ENCODE assay signal across 9 cellular contexts in genomic region chr15:89828324-89829145, GRCh38. TPM values are rescaled to one million over a fixed set of nuclear protein-coding genes. Genes with fewer than 3 reads are reported as not detected.
A peak's percentile ranks its signal among the peaks of the same experiment; 100 is the strongest.
DNase-seq lines count a peak whose midpoint lies in the region; ATAC-seq and TF ChIP-seq lines count a peak whose summit lies in the region.
"Had no signal": no experiment of that assay in that cellular context is flagged by ENCODE, and none has a peak within 500 bp of the region (broad histone marks: within the 10 kb centered on the region; RNA-seq: fewer than 3 reads in every experiment).

No MANE protein-coding gene starts in this region.

- TF ChIP-seq CTCF in adrenal gland (IDR thresholded peaks at IDR 0.05) (no peak), left ventricle myocardium inferior (IDR thresholded peaks at IDR 0.05; ENCODE audit: borderline replicate concordance) (no peak), psoas muscle (IDR thresholded peaks at IDR 0.05) (no peak)

- TF ChIP-seq POLR2A in adrenal gland (IDR thresholded peaks at IDR 0.05): no peak

- H3K9me3 ChIP-seq in adrenal gland (replicated peaks in 1 of 3) (no peaks in the 10 kb centered on the region), left ventricle myocardium inferior (replicated peaks) (no peaks in the 10 kb centered on the region), psoas muscle (no peaks in the 10 kb centered on the region)

- H3K4me1 ChIP-seq in adrenal gland (replicated peaks in 1 of 2) (peaks cover 0 to 15% of the 10 kb centered on the region in 2 donors), left ventricle myocardium inferior (peaks cover 18% of the 10 kb centered on the region), psoas muscle (peaks cover 12% of the 10 kb centered on the region)

- H3K4me3 ChIP-seq in adrenal gland (no peak overlapping the region), left ventricle myocardium inferior (peak overlapping the region; percentile 10), psoas muscle (no peak overlapping the region)

- ATAC-seq in psoas muscle: peak; percentile 57 to 79 (median 72)
- no peak for ATAC-seq in GM19455 (IDR thresholded peaks at IDR 0.05; ENCODE audit: unreplicated experiment)
- ATAC-seq in GM19463 (IDR thresholded peaks at IDR 0.05; ENCODE audit: unreplicated experiment): no peak

- 39 to 44% (median 43%) methylated on average over 12 to 16 of the region's 16 CpGs for WGBS in adrenal gland, 4 donors
- WGBS in psoas muscle, 3 donors: 22 to 30% (median 24%) methylated on average over 16 of the region's 16 CpGs

- DNase-seq in EL (peak; percentile 79), adrenal gland (peak in 6 of 7 donors; percentile 53 to 77 (median 64)), left ventricle myocardium inferior (peak; percentile 67), psoas muscle (peak; percentile 67 to 77), inferior parietal cortex (ENCODE audit: extremely low spot score) (no peak)
- DNase-seq in activated CD8-positive, alpha-beta memory T cell treated with anti-CD3 and anti-CD28 coated beads, Interleukin-2, amount 50 U/mL, for 4 hours: no peak

- intact Hi-C loops in adrenal gland (cut with DNase I): no loop called here
- intact Hi-C loops in left ventricle myocardium inferior (cut with micrococcal nuclease): no loop called here
- intact Hi-C loops in psoas muscle (cut with DNase I): loop anchor here in 1 of 2 donors (5.0 kb wide), 1 partner anchor 56 kb away; no protein-coding TSS in a partner anchor

- peaks cover 0 to 10% of the 10 kb centered on the region in 2 donors for H3K36me3 ChIP-seq in adrenal gland (replicated peaks in 1 of 2)
- peaks cover 10% of the 10 kb centered on the region for H3K36me3 ChIP-seq in left ventricle myocardium inferior
- peaks cover 0 to 23% of the 10 kb centered on the region in 2 donors for H3K36me3 ChIP-seq in psoas muscle (ENCODE audit: insufficient read depth in 1 of 2, low read depth in 1 of 2)

- H3K27me3 ChIP-seq in adrenal gland (no peaks in the 10 kb centered on the region), left ventricle myocardium inferior (ENCODE audit: low read depth) (no peaks in the 10 kb centered on the region), psoas muscle (ENCODE audit: insufficient read depth in 3 of 3, low read length in 2 of 3) (no peaks in the 10 kb centered on the region)

- H3K27ac ChIP-seq in adrenal gland (peak overlapping the region in 2 of 5 donors; percentile 54 to 76), left ventricle myocardium inferior (replicated peaks) (peak overlapping the region; percentile 61), psoas muscle (peak overlapping the region; percentile 41)

RNA-seq across cellular contexts. Expression of gene ANPEP, which starts 13.9 kb away (rescaled TPM):
- total RNA-seq in adrenal gland: 10 to 100 TPM in 5 of 8 donors, 1 to 10 TPM in 3; 5.2 to 26.7 (median 15.3) TPM
- 10 to 100 TPM in 2 of 3 donors, 1 to 10 TPM in 1; 5.5 to 35.8 (median 17.5) TPM for polyA plus RNA-seq in adrenal gland
- 8.9 TPM for total RNA-seq in left ventricle myocardium inferior
- total RNA-seq in psoas muscle: 1 to 10 TPM; 2.6 to 3.9 (median 3.4) TPM
- polyA plus RNA-seq in psoas muscle: 1 to 10 TPM; 1.5 to 3.5 (median 2.4) TPM

RNA-seq across cellular contexts. Expression of gene MESP2, which starts 52.4 kb away (rescaled TPM):
- total RNA-seq in adrenal gland (1 to 10 TPM in 1 of 8 donors, under 1 TPM in 4, not detected in 3; 0.34 to 1.7 (median 0.72) TPM), left ventricle myocardium inferior (0.27 TPM), psoas muscle (under 1 TPM in 1 of 4 donors, not detected in 3; 0.38 TPM)
- polyA plus RNA-seq in adrenal gland (under 1 TPM; 0.37 to 0.57 (median 0.40) TPM), psoas muscle (under 1 TPM in 2 of 3 donors, not detected in 1; 0.17 to 0.20 TPM)
- total RNA-seq: T-helper 2 cell treated with Interferon-gamma antibody and Interleukin-4, amounts not matched to agents 100 ng/mL and 5 ng/mL, for 36 hours had no signal

Comparison
In these comparisons a context has a peak if more than half of its experiments do, and no peak if none do; other contexts are left out.
1. DNase-seq: peak in EL (single experiment), adrenal gland (6 of 7), left ventricle myocardium inferior (single experiment) and psoas muscle (2 of 2); none in activated CD8-positive, alpha-beta memory T cell treated with anti-CD3 and anti-CD28 coated beads, Interleukin-2, amount 50 U/mL, for 4 hours (single experiment) and inferior parietal cortex (single experiment).
2. ATAC-seq: peak in psoas muscle (4 of 4); none in GM19455 (single experiment) and GM19463 (single experiment).